Comparison of ENCODE assay signal across 8 cellular contexts in the genomic region with DNA sequence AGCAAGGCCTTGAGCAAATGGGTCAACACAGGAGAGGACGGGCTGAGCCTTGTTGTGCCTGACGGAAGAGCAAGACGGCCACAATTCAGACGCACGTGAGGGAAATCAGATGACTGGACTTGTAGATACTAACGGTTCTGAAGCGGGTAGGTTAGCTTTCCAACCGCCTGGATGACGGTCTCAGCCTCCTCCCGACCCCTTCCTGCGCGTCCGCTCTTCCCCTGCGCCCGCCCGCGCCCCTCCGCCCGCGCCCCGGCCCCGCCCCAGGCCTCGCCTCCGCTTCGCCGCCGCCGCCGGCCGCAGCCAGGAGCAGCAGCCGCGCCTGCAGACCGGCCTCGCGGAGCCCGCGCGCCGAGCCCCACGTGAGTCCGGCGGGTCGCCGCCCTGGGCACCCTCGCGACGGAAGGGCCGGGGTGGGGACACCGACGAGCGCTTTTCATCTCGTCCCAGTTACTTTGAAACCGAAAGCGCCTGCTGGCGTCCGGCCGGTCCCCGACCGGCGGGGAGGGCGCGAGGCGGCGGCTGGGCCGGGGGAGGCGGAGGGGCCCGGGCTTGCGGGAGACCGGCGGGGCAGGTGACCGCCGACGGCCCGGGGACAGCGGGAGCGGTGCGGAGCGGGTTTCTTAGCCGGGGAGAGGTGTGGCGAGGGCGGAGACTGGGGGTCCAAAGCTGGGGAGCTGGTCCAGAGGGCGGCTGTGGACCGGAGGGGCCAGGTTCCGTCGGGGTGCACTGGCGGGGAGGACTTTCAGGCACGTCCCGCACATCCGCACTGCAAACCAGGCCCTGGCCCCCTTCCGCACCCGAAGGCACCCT. TPM values are rescaled to one million over a fixed set of nuclear protein-coding genes. Genes with fewer than 3 reads are reported as not detected.
A peak's percentile ranks its signal among the peaks of the same experiment; 100 is the strongest.
DNase-seq lines count a peak whose midpoint lies in the region; ATAC-seq and TF ChIP-seq lines count a peak whose summit lies in the region.

A gene with protein sequence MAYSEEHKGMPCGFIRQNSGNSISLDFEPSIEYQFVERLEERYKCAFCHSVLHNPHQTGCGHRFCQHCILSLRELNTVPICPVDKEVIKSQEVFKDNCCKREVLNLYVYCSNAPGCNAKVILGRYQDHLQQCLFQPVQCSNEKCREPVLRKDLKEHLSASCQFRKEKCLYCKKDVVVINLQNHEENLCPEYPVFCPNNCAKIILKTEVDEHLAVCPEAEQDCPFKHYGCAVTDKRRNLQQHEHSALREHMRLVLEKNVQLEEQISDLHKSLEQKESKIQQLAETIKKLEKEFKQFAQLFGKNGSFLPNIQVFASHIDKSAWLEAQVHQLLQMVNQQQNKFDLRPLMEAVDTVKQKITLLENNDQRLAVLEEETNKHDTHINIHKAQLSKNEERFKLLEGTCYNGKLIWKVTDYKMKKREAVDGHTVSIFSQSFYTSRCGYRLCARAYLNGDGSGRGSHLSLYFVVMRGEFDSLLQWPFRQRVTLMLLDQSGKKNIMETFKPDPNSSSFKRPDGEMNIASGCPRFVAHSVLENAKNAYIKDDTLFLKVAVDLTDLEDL (plus strand): TSS at position 306 of the 813 bp plus-strand sequence. CDS start 26,407 bp downstream, outside the sequence.

- H3K4me3 ChIP-seq in fibroblast of the aortic adventitia (ENCODE audit: low read depth, low read length) (peak within 1 kb of the TSS; percentile 77), upper lobe of right lung (peak within 1 kb of the TSS; percentile 80)

- H3K36me3 Mint-ChIP-seq in activated T-cell treated with anti-CD3 and anti-CD28 coated beads, Interleukin-2, amount 50 U/mL, for 72 hours (ENCODE audit: insufficient read depth in 2 of 2) = peaks cover 5% of the 10 kb centered on the region in 2 donors
- H3K36me3 Mint-ChIP-seq in nephron progenitor cell (ENCODE audit: low read depth) = no peaks in the 10 kb centered on the region

- peak within 1 kb of the TSS; percentile 79 for H3K27ac ChIP-seq in upper lobe of right lung

- H3K36me3 ChIP-seq in upper lobe of right lung = no peaks in the 10 kb centered on the region

- intact Hi-C loops in upper lobe of right lung (cut with DNase I) = no loop called here

- peak within 1 kb of the TSS; percentile 93 for H3K27ac Mint-ChIP-seq in activated T-cell treated with anti-CD3 and anti-CD28 coated beads, Interleukin-2, amount 50 U/mL, for 72 hours
- H3K27ac Mint-ChIP-seq in nephron progenitor cell = no peak within 1 kb of the TSS

- no peaks in the 10 kb centered on the region for H3K27me3 Mint-ChIP-seq in activated T-cell treated with anti-CD3 and anti-CD28 coated beads, Interleukin-2, amount 50 U/mL, for 72 hours (ENCODE audit: low read depth)
- H3K27me3 Mint-ChIP-seq in nephron progenitor cell (ENCODE audit: low read depth, poor library complexity) = peaks cover 12% of the 10 kb centered on the region

- TF ChIP-seq CTCF in fibroblast of the aortic adventitia (IDR thresholded peaks at IDR 0.05; ENCODE audit: insufficient read depth, low read length) (no peak), nephron progenitor cell (IDR thresholded peaks at IDR 0.05) (no peak), upper lobe of right lung (IDR thresholded peaks at IDR 0.05) (no peak)

- ATAC-seq in HG02763 (IDR thresholded peaks at IDR 0.05; ENCODE audit: unreplicated experiment) (peak; percentile 34), upper lobe of right lung (peak; percentile 82)
- ATAC-seq in activated T-cell treated with anti-CD3 and anti-CD28 coated beads, Interleukin-2, amount 50 U/mL, for 72 hours (replicated peaks in 1 of 2) = peak; percentile 49 to 58

- peaks cover 86% of the 10 kb centered on the region for H3K4me1 Mint-ChIP-seq in activated T-cell treated with anti-CD3 and anti-CD28 coated beads, Interleukin-2, amount 50 U/mL, for 72 hours (ENCODE audit: low read depth)
- H3K4me1 Mint-ChIP-seq in nephron progenitor cell = peaks cover 52% of the 10 kb centered on the region

- H3K4me3 Mint-ChIP-seq in activated T-cell treated with anti-CD3 and anti-CD28 coated beads, Interleukin-2, amount 50 U/mL, for 72 hours = peak within 1 kb of the TSS; percentile 93 to 95
- H3K4me3 Mint-ChIP-seq in nephron progenitor cell = peak within 1 kb of the TSS; percentile 90

- H3K4me1 ChIP-seq in upper lobe of right lung = peaks cover 15% of the 10 kb centered on the region

- no peaks in the 10 kb centered on the region for H3K9me3 Mint-ChIP-seq in activated T-cell treated with anti-CD3 and anti-CD28 coated beads, Interleukin-2, amount 50 U/mL, for 72 hours
- no peaks in the 10 kb centered on the region for H3K9me3 Mint-ChIP-seq in nephron progenitor cell

- DNase-seq in NCI-H82 (lab: John Stamatoyannopoulos, UW) (peak; percentile 77), NCI-H82 treated with DMSO at 0.1 percent for 48 hours (lab: John Stamatoyannopoulos, UW; ENCODE audit: unreplicated experiment) (no peak), NCI-H774 (lab: John Stamatoyannopoulos, UW) (peak; percentile 10), fibroblast of the aortic adventitia (ENCODE audit: low read depth) (peak; percentile 59), nephron progenitor cell (peak; percentile 79), upper lobe of right lung (peak; percentile 81)
- peak; percentile 66 to 75 for DNase-seq in activated T-cell treated with anti-CD3 and anti-CD28 coated beads, Interleukin-2, amount 50 U/mL, for 72 hours

- no peaks in the 10 kb centered on the region for H3K9me3 ChIP-seq in upper lobe of right lung

- H3K27me3 ChIP-seq in upper lobe of right lung = no peaks in the 10 kb centered on the region

RNA-seq across cellular contexts. Expression of the gene that starts here (rescaled TPM):
- total RNA-seq in activated T-cell treated with anti-CD3 and anti-CD28 coated beads, Interleukin-2, amount 50 U/mL, for 72 hours = 10 to 100 TPM; 28.8 to 38.6 TPM
- total RNA-seq in fibroblast of the aortic adventitia (ENCODE audit: low replicate concordance) = 9.4 and 20.6 TPM in 2 replicates
- total RNA-seq in upper lobe of right lung = 9.8 TPM
